ENCODE assay signal across 25 cellular contexts in genomic region chrX:20322887-20323286, GRCh38.
"Had no signal": no experiment of that assay in that cellular context is flagged by ENCODE, and none has a peak within 500 bp of the region (broad histone marks: within the 10 kb centered on the region; RNA-seq: fewer than 3 reads in every experiment).

No MANE protein-coding gene starts in this region.

- H3K27me3 ChIP-seq: MG63, SJSA1 had no signal

- H3K4me3 ChIP-seq: MG63, SJSA1, SK-N-MC had no signal

- H3K36me3 ChIP-seq: MG63, SJSA1 had no signal

- H3K9me3 ChIP-seq: MG63, SJSA1 had no signal

- H3K27ac ChIP-seq: HL-60, SJSA1, SK-N-MC had no signal

- DNase-seq: Karpas-422, KG1, MG63, NCI-H1092, NCI-H1105 treated with DMSO at 0.1 percent for 48 hours, NCI-H1417 treated with DMSO at 0.1 percent for 48 hours, NCI-H146, NCI-H1694 treated with DMSO at 0.1 percent for 48 hours, NCI-H1930, NCI-H2081, NCI-H2107, NCI-H2171, NCI-H226, NCI-H446, NCI-H510A, NCI-H524 treated with DMSO at 0.1 percent for 48 hours, NCI-H69, NCI-H774, Right ventricle myocardium superior, RPMI8226, SIG-M5 had no signal

- FAIRE-seq: RCC 7860 had no signal

- H3K4me1 ChIP-seq: SJSA1 had no signal
